In genomic region chr11:115503083-115503885, GRCh38 we compare ENCODE assay signal across 8 cellular contexts. TPM values are rescaled to one million over a fixed set of nuclear protein-coding genes. Genes with fewer than 3 reads are reported as not detected.
DNase-seq lines count a peak whose midpoint lies in the region; ATAC-seq and TF ChIP-seq lines count a peak whose summit lies in the region.

No MANE protein-coding gene starts in this region.

- H3K9me3 ChIP-seq in naive thymus-derived CD4-positive, alpha-beta T cell (ENCODE audit: control insufficient read depth in 2 of 3, low read length in 3 of 3), result no peaks in the 10 kb centered on the region

- DNase-seq in AG04449 (ENCODE audit: low read depth, low spot score), result no peak
- peak; percentile 32 for DNase-seq in NCI-H2227 treated with DMSO at 0.1 percent for 48 hours (lab: John Stamatoyannopoulos, UW)
- DNase-seq in activated T-cell treated with anti-CD3 and anti-CD28 coated beads, Interleukin-2, amount 50 U/mL, for 1 hour, result peak; percentile 21
- peak; percentile 32 for DNase-seq in fibroblast of villous mesenchyme (ENCODE audit: low read depth)
- DNase-seq in naive thymus-derived CD4-positive, alpha-beta T cell, result peak in 3 of 9 donors; percentile 8 to 23 (median 8)
- DNase-seq in ureter (ENCODE audit: low spot score), result peak; percentile 79

- H3K36me3 ChIP-seq in naive thymus-derived CD4-positive, alpha-beta T cell (ENCODE audit: control insufficient read depth in 2 of 3, insufficient read depth in 3 of 3, low read length in 3 of 3), result no peaks in the 10 kb centered on the region

- peaks cover 12 to 16% of the 10 kb centered on the region in 2 donors for H3K4me1 ChIP-seq in naive thymus-derived CD4-positive, alpha-beta T cell (ENCODE audit: control insufficient read depth in 2 of 2, insufficient read depth in 2 of 2, low read length in 2 of 2)

- H3K27ac Mint-ChIP-seq in naive thymus-derived CD4-positive, alpha-beta T cell, result no peak overlapping the region

- peaks cover 0 to 18% (median 4%) of the 10 kb centered on the region in 11 donors for H3K9me3 Mint-ChIP-seq in naive thymus-derived CD4-positive, alpha-beta T cell

- peaks cover 3 to 24% of the 10 kb centered on the region in 2 donors for H3K27me3 ChIP-seq in naive thymus-derived CD4-positive, alpha-beta T cell (ENCODE audit: control insufficient read depth in 2 of 2, insufficient read depth in 2 of 2, low read length in 2 of 2)

- H3K27me3 Mint-ChIP-seq in naive thymus-derived CD4-positive, alpha-beta T cell, result peaks cover 29 to 45% (median 41%) of the 10 kb centered on the region in 5 donors

- no peaks in the 10 kb centered on the region for H3K36me3 Mint-ChIP-seq in naive thymus-derived CD4-positive, alpha-beta T cell

- intact Hi-C loops in naive thymus-derived CD4-positive, alpha-beta T cell (cut with micrococcal nuclease), result loop anchor here in 1 of 2 donors (10.0 kb wide), 1 partner anchor 168 kb away; no protein-coding TSS in a partner anchor

- H3K4me1 Mint-ChIP-seq in naive thymus-derived CD4-positive, alpha-beta T cell, result peaks cover 6 to 13% (median 10%) of the 10 kb centered on the region in 7 donors

- CTCF ChIA-PET in AG04449 (lab: Yijun Ruan, JAX), result interaction anchor here (0.7 to 3.2 kb wide), 17 partner anchors 10 to 258 kb away, joined by 3 to 46 read pairs (median 4); no protein-coding TSS in a partner anchor
- CTCF ChIA-PET in naive thymus-derived CD4-positive, alpha-beta T cell (lab: Charles Lee), result no interaction called here

- no peak overlapping the region for H3K27ac ChIP-seq in naive thymus-derived CD4-positive, alpha-beta T cell (ENCODE audit: low read depth, low read length)

- TF ChIP-seq CTCF in AG04449 (IDR thresholded peaks at IDR 0.05; ENCODE audit: insufficient read depth, low read length, missing control alignments) (peak; percentile 66), fibroblast of villous mesenchyme (IDR thresholded peaks at IDR 0.05; ENCODE audit: insufficient read depth, low read depth, low read length) (peak; percentile 30)

- ATAC-seq in GM19035 (IDR thresholded peaks at IDR 0.05; ENCODE audit: unreplicated experiment) (peak; percentile 40), GM21528 (IDR thresholded peaks at IDR 0.05; ENCODE audit: low FRiP score, unreplicated experiment) (no peak)
- no peak for ATAC-seq in naive thymus-derived CD4-positive, alpha-beta T cell

- POLR2A ChIA-PET in AG04449 (lab: Yijun Ruan, JAX), result interaction anchor here (0.6 to 0.7 kb wide), 3 partner anchors 10 to 330 kb away, joined by 3 to 4 read pairs (median 3); no protein-coding TSS in a partner anchor
- POLR2A ChIA-PET in naive thymus-derived CD4-positive, alpha-beta T cell (lab: Charles Lee), result no interaction called here

- H3K4me3 Mint-ChIP-seq in naive thymus-derived CD4-positive, alpha-beta T cell, result peak overlapping the region in 9 of 10 donors; percentile 25 to 81 (median 70)

- H3K4me3 ChIP-seq in AG04449 (ENCODE audit: low read depth, low read length), result peak overlapping the region; percentile 78
- H3K4me3 ChIP-seq in fibroblast of villous mesenchyme (ENCODE audit: low read depth, low read length), result peak overlapping the region; percentile 50
- H3K4me3 ChIP-seq in naive thymus-derived CD4-positive, alpha-beta T cell (ENCODE audit: low read length), result peak overlapping the region; percentile 80

RNA-seq across cellular contexts. Expression of gene CADM1, which starts 0.9 kb away (rescaled TPM):
- total RNA-seq in fibroblast of villous mesenchyme (9.1 and 15.5 TPM in 2 replicates), ureter (58.0 TPM)
- 1 to 10 TPM in 2 of 5 experiments, under 1 TPM in 3; 0.29 to 2.7 (median 0.43) TPM for total RNA-seq in naive thymus-derived CD4-positive, alpha-beta T cell
- 1 to 10 TPM in 1 of 2 donors, under 1 TPM in 1; 0.69 to 1.5 TPM for polyA plus RNA-seq in naive thymus-derived CD4-positive, alpha-beta T cell
